In the genomic region with DNA sequence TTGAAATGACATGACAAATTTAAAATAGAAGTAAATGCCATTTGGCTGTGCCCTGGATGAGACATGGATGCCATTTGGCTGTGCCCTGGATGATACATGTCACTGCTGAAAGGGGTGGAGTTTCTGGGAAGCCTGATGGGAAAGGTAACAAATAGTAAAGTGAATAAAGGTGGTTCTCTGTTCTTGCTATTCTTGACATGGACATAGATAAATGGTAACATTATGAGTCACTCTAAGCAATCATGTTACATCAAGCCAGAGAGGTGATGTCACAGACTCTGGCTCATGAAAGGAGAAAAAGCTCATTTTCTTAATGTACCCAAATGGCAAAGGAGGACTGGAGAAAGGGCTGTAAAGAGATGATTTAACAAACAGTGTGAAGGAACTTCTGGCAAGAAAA, we compare ENCODE assay signal across 1 cellular context.
A peak's percentile ranks its signal among the peaks of the same experiment; 100 is the strongest.
TF ChIP-seq lines count a peak whose summit lies in the region.

No MANE protein-coding gene starts in this region.

TF ChIP-seq in K562, 482 proteins besides CTCF, POLR2A, EP300 and RAD21 (continued from another document):
- TF ChIP-seq, protein P1, sequence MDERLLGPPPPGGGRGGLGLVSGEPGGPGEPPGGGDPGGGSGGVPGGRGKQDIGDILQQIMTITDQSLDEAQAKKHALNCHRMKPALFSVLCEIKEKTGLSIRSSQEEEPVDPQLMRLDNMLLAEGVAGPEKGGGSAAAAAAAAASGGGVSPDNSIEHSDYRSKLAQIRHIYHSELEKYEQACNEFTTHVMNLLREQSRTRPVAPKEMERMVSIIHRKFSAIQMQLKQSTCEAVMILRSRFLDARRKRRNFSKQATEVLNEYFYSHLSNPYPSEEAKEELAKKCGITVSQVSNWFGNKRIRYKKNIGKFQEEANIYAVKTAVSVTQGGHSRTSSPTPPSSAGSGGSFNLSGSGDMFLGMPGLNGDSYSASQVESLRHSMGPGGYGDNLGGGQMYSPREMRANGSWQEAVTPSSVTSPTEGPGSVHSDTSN (CRISPR knock-in tag; IDR thresholded peaks at IDR 0.05; ENCODE audit: low read depth), result no peak
- TF ChIP-seq, protein P1 (tag; conservative IDR thresholded peaks at IDR 0.05; ENCODE audit: low read depth), result no peak
- TF ChIP-seq FOSL1 (tag; conservative IDR thresholded peaks at IDR 0.05) (peak; percentile 61), MEIS2 (IDR thresholded peaks at IDR 0.05; ENCODE audit: partially characterized antibody) (peak; percentile 33), KLF10 (CRISPR knock-in tag; IDR thresholded peaks at IDR 0.05) (no peak), ZNF785 (CRISPR knock-in tag; IDR thresholded peaks at IDR 0.05) (no peak), KLF6 (CRISPR knock-in tag; IDR thresholded peaks at IDR 0.05; ENCODE audit: borderline replicate concordance) (no peak), JUND (IDR thresholded peaks at IDR 0.05; ENCODE audit: borderline replicate concordance, low read depth, low read length) (peak; percentile 43; the same call in 1 of the 2 replicates), JUND (tag; IDR thresholded peaks at IDR 0.05; ENCODE audit: borderline replicate concordance, low read depth, low read length) (peak; percentile 38; the same call in 1 of the 3 replicates), RUNX1 (IDR thresholded peaks at IDR 0.05; ENCODE audit: low read depth) (no peak), JUN (IDR thresholded peaks at IDR 0.05; ENCODE audit: borderline replicate concordance, low read depth, low read length) (0 out of 2 replicates have a peak, but pooled peaks have one; percentile 20), JUN (CRISPR knock-in tag; IDR thresholded peaks at IDR 0.05; ENCODE audit: borderline replicate concordance) (no peak), ARNT (IDR thresholded peaks at IDR 0.05) (no peak), CEBPG (CRISPR knock-in tag; IDR thresholded peaks at IDR 0.05) (no peak), CEBPG (tag; conservative IDR thresholded peaks at IDR 0.05 in 1 of 2, IDR thresholded peaks at IDR 0.05 in 1 of 2) (peak in 1 of 2 experiments; percentile 36; a peak in 1 of 4 replicates), SMARCC2 (IDR thresholded peaks at IDR 0.05; ENCODE audit: low read depth) (no peak), ILF3 (IDR thresholded peaks at IDR 0.05; ENCODE audit: borderline replicate concordance) (no peak), SAFB2 (IDR thresholded peaks at IDR 0.05; ENCODE audit: borderline replicate concordance, low read depth, low read length, severe bottlenecking) (no peak), RHOXF2B (CRISPR knock-in tag; conservative IDR thresholded peaks at IDR 0.05) (no peak), SNRNP70 (optimal IDR thresholded peaks at IDR 0.05; ENCODE audit: low read depth, low read length) (no peak), SIX5 (IDR thresholded peaks at IDR 0.05; ENCODE audit: borderline replicate concordance in 1 of 2, insufficient read depth in 1 of 2, low read depth in 1 of 2, low read length in 2 of 2) (no peak), JUNB (CRISPR knock-in tag; conservative IDR thresholded peaks at IDR 0.05) (0 out of 2 replicates have a peak, but pooled peaks have one; percentile 57), ETS2 (tag; IDR thresholded peaks at IDR 0.05; ENCODE audit: borderline replicate concordance, poor library complexity, severe bottlenecking) (no peak), SRF (CRISPR knock-in tag; IDR thresholded peaks at IDR 0.05) (no peak)
- TF ChIP-seq, protein P2, sequence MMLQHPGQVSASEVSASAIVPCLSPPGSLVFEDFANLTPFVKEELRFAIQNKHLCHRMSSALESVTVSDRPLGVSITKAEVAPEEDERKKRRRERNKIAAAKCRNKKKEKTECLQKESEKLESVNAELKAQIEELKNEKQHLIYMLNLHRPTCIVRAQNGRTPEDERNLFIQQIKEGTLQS (IDR thresholded peaks at IDR 0.05), result peak; percentile 75
- TF ChIP-seq, protein P2 (CRISPR knock-in tag; conservative IDR thresholded peaks at IDR 0.05), result no peak
- TF ChIP-seq, protein P3, sequence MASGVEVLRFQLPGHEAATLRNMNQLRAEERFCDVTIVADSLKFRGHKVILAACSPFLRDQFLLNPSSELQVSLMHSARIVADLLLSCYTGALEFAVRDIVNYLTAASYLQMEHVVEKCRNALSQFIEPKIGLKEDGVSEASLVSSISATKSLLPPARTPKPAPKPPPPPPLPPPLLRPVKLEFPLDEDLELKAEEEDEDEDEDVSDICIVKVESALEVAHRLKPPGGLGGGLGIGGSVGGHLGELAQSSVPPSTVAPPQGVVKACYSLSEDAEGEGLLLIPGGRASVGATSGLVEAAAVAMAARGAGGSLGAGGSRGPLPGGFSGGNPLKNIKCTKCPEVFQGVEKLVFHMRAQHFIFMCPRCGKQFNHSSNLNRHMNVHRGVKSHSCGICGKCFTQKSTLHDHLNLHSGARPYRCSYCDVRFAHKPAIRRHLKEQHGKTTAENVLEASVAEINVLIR (CRISPR knock-in tag; IDR thresholded peaks at IDR 0.05), result no peak
